18 cellular contexts compared by ENCODE assay signal in genomic region chr4:128793859-128794667, GRCh38. TPM values are rescaled to one million over a fixed set of nuclear protein-coding genes. Genes with fewer than 3 reads are reported as not detected.
DNase-seq lines count a peak whose midpoint lies in the region; ATAC-seq, FAIRE-seq and TF ChIP-seq lines count a peak whose summit lies in the region.
"Had no signal": no experiment of that assay in that cellular context is flagged by ENCODE, and none has a peak within 500 bp of the region (broad histone marks: within the 10 kb centered on the region; RNA-seq: fewer than 3 reads in every experiment).

No MANE protein-coding gene starts in this region.

- intact Hi-C loops in kidney (cut with DNase I), result no loop called here
- intact Hi-C loops in spleen (cut with DNase I; ENCODE audit: low total_unique reads), result no loop called here

- peaks cover 0 to 4% of the 10 kb centered on the region in 2 donors for H3K4me1 ChIP-seq in kidney (ENCODE audit: control insufficient read depth in 1 of 2, insufficient read depth in 1 of 2, low read depth in 1 of 2, low read length in 2 of 2)
- H3K4me1 ChIP-seq in spleen, result peaks cover 0 to 12% (median 0%) of the 10 kb centered on the region in 6 donors
- H3K4me1 ChIP-seq: SJCRH30, vagina had no signal

- no peaks in the 10 kb centered on the region for H3K27me3 ChIP-seq in spleen (replicated peaks in 1 of 7)
- H3K27me3 ChIP-seq: SJCRH30, vagina had no signal

- H3K36me3 ChIP-seq in kidney (ENCODE audit: control insufficient read depth in 1 of 2, insufficient read depth in 2 of 2, low read length in 2 of 2) (no peaks in the 10 kb centered on the region), spleen (no peaks in the 10 kb centered on the region)
- H3K36me3 ChIP-seq: lower lobe of right lung, SJCRH30, vagina had no signal

- TF ChIP-seq CTCF in kidney (IDR thresholded peaks at IDR 0.05; ENCODE audit: borderline replicate concordance, extremely low read depth, insufficient read depth) (no peak), spleen (IDR thresholded peaks at IDR 0.05 in 8 of 11, conservative IDR thresholded peaks at IDR 0.05 in 3 of 11) (no peak)

- 63 to 84% (median 69%) methylated on average over 7 of the region's 7 CpGs for WGBS in spleen, 5 donors

- DNase-seq in AML-193 (lab: John Stamatoyannopoulos, UW), result peak; percentile 64 to 67
- DNase-seq in RPMI8226, result peak; percentile 62
- no peak for DNase-seq in kidney
- no peak for DNase-seq in stimulated activated CD4-positive, alpha-beta T cell treated with anti-CD3 and anti-CD28 coated beads, Interleukin-2, amount 100 ng/mL, for 24 hours
- DNase-seq in spleen, result no peak
- DNase-seq: activated B cell treated with CpG ODN at 0.5 μM for 24 hours; activated T-cell treated with anti-CD3 and anti-CD28 coated beads, Interleukin-2, amount 50 U/mL, for 4 hours; DMS79; lower lobe of right lung; NCI-H1105; NCI-H510A treated with DMSO at 0.1 percent for 48 hours; SJCRH30; stimulated activated CD4-positive, alpha-beta T cell treated with anti-CD3 and anti-CD28 coated beads, Interleukin-12 subunit alpha, Interleukin-12 subunit beta, amount 100 ng/mL, for 4 hours had no signal

- H3K27ac ChIP-seq in kidney (ENCODE audit: low read depth in 2 of 2, low read length in 2 of 2) (peak overlapping the region in 1 of 2 donors; percentile 72), spleen (no peak overlapping the region)
- H3K27ac ChIP-seq: lower lobe of right lung, SJCRH30, vagina had no signal

- H3K4me3 ChIP-seq in kidney (ENCODE audit: low read length in 2 of 2) (no peak overlapping the region), spleen (no peak overlapping the region)
- H3K4me3 ChIP-seq: lower lobe of right lung, SJCRH30, vagina had no signal

- H3K9ac ChIP-seq in kidney (ENCODE audit: low read length in 2 of 2), result peak overlapping the region in 1 of 2 donors; percentile 8

- ATAC-seq in GM21717 (IDR thresholded peaks at IDR 0.05; ENCODE audit: unreplicated experiment), result peak; percentile 55
- no peak for ATAC-seq in GM18517 (IDR thresholded peaks at IDR 0.05; ENCODE audit: unreplicated experiment)
- ATAC-seq in HG03469 (IDR thresholded peaks at IDR 0.05; ENCODE audit: unreplicated experiment), result no peak
- ATAC-seq: activated T-cell treated with anti-CD3 and anti-CD28 coated beads, Interleukin-2, amount 50 U/mL, for 4 hours had no signal

- H3K9me3 ChIP-seq in kidney (ENCODE audit: control insufficient read depth in 1 of 2, low read length in 2 of 2) (no peaks in the 10 kb centered on the region), spleen (no peaks in the 10 kb centered on the region)
- H3K9me3 ChIP-seq: lower lobe of right lung, SJCRH30, vagina had no signal

- peak; percentile 87 for FAIRE-seq in kidney (lab: Jason Lieb, UNC)
- FAIRE-seq: GM12892 had no signal

- TF ChIP-seq POLR2A in spleen (IDR thresholded peaks at IDR 0.05), result no peak

RNA-seq across cellular contexts. Expression of gene JADE1, which starts 15.4 kb away (rescaled TPM):
- total RNA-seq in kidney (119 TPM), spleen (10 to 100 TPM; 25.1 to 37.0 (median 29.5) TPM)
- polyA plus RNA-seq in kidney (ENCODE audit: insufficient read depth, low read depth, low replicate concordance) (23.0 TPM), spleen (10 to 100 TPM in 1 of 3 donors, 1 to 10 TPM in 2; 8.1 to 11.3 (median 9.7) TPM)

Comparison
In these comparisons a context has a peak if more than half of its experiments do, and no peak if none do; other contexts are left out.
1. DNase-seq: peak in AML-193 (2 of 2) and RPMI8226 (single experiment); none in kidney (single experiment), stimulated activated CD4-positive, alpha-beta T cell treated with anti-CD3 and anti-CD28 coated beads, Interleukin-2, amount 100 ng/mL, for 24 hours (0 of 2) and spleen (single experiment).